Comparison of ENCODE assay signal across 8 cellular contexts in the genomic region with DNA sequence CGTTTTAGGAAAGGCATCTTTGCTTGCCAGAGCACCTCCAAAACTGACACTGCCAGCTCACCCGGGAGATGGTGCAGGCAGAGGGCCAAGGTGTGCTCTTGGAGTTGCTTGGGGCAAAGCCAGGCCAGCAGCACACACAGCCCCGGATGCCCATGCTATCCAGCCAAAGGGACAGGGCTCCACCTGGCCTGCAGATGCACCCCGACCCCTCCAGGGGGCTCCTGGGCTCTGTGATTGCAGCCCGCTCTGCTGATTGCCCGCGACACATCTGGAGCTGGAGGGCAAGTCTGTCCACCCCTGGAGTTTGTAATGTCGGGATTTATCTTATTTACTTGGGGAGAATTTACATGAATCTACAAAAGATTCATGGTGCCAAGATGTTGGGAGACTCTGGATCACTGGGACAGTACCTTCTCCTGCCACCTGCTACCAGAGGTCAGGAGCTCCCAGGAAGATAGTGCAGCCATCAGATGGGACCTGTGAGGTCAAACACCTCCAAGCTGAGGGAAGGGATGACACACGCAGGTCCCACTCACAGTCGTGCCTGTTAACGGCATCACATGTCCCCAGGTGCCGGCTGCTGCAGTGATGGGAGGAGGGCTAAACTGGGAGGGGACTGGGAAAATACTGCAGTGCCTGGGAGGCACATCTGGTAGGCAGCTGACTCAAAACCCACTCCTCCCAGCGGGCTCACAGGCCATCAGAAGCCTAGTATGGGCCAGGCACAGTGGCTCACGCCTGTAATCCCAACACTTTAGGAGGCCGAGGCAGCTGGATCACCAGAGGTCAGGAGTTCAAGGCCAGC. TPM values are rescaled to one million over a fixed set of nuclear protein-coding genes. Genes with fewer than 3 reads are reported as not detected.
A peak's percentile ranks its signal among the peaks of the same experiment; 100 is the strongest.
DNase-seq lines count a peak whose midpoint lies in the region; ATAC-seq and TF ChIP-seq lines count a peak whose summit lies in the region.

No MANE protein-coding gene starts in this region.

- H3K36me3 Mint-ChIP-seq in progenitor cell of endocrine pancreas (ENCODE audit: insufficient read depth), result no peaks in the 10 kb centered on the region

- H3K18ac ChIP-seq in IMR-90 (ENCODE audit: low read depth, low read length), result no peak overlapping the region

- TF ChIP-seq RAD21 in IMR-90 (IDR thresholded peaks at IDR 0.05; ENCODE audit: low read length), result peak; percentile 74

- H3K23ac ChIP-seq in IMR-90 (ENCODE audit: low read depth, low read length), result no peak overlapping the region

- dilution Hi-C loops in IMR-90 (cut with HindIII; ENCODE audit: low sequenced_read_pairs, unreplicated experiment), result no loop called here

- H4K8ac ChIP-seq in IMR-90 (ENCODE audit: low read depth in 2 of 2, low read length in 2 of 2), result no peak overlapping the region

- H2BK5ac ChIP-seq in IMR-90 (ENCODE audit: low read depth, low read length, poor library complexity, severe bottlenecking), result no peak overlapping the region

- H3K9ac ChIP-seq in IMR-90 (ENCODE audit: low read depth, low read length) (no peak overlapping the region), fibroblast of lung (ENCODE audit: insufficient read depth, low read length) (no peak overlapping the region)

- in situ Hi-C loops in IMR-90 (cut with MboI; ENCODE audit: low sequenced_read_pairs), result no loop called here

- no TSS peak for BruUV-seq in IMR-90 (replicated peaks; lab: Mats Ljungman, UMichigan)

- H3K79me1 ChIP-seq in IMR-90 (ENCODE audit: low read depth in 1 of 2, low read length in 2 of 2), result no peaks in the 10 kb centered on the region

- ATAC-seq in IMR-90 (ENCODE audit: low read depth) (peak; percentile 82), GM18505 (IDR thresholded peaks at IDR 0.05; ENCODE audit: unreplicated experiment) (no peak), HG03095 (IDR thresholded peaks at IDR 0.05; ENCODE audit: unreplicated experiment) (no peak)

- H3K27me3 Mint-ChIP-seq in progenitor cell of endocrine pancreas, result peaks cover 7% of the 10 kb centered on the region

- no peak overlapping the region for H3K4ac ChIP-seq in IMR-90 (ENCODE audit: low read depth, low read length)

- no peaks in the 10 kb centered on the region for H3K9me3 Mint-ChIP-seq in progenitor cell of endocrine pancreas (ENCODE audit: low read depth)

- H2BK15ac ChIP-seq in IMR-90 (ENCODE audit: low read depth, low read length), result no peak overlapping the region

- H2AK5ac ChIP-seq in IMR-90 (ENCODE audit: low read depth, low read length), result no peak overlapping the region

- no peak for DNase-seq in IMR-90
- peak; percentile 61 for DNase-seq in activated CD4-positive, alpha-beta T cell treated with anti-CD3 and anti-CD28 coated beads for 48 hours
- peak; percentile 25 to 38 for DNase-seq in fibroblast of lung (ENCODE audit: low read depth in 2 of 2)
- DNase-seq in progenitor cell of endocrine pancreas (ENCODE audit: low spot score, unreplicated experiment), result peak; percentile 69
- no peak for DNase-seq in ureter (ENCODE audit: low spot score)

- CTCF ChIA-PET in IMR-90 (lab: Yijun Ruan, JAX), result interaction anchor here (1.7 kb wide), 1 partner anchor 12 kb away, joined by 3 read pairs; no protein-coding TSS in a partner anchor

- WGBS in IMR-90 (ENCODE audit: extremely low coverage in 2 of 2, insufficient read length in 1 of 2), 2 experiments, result 20% methylated on average over 2 of the region's 15 CpGs; no CpG with 5 or more reads in 1 of the 2 experiments

- H4K91ac ChIP-seq in IMR-90 (ENCODE audit: insufficient read depth, low read depth, low read length), result no peak overlapping the region

- no peaks in the 10 kb centered on the region for H3K36me3 ChIP-seq in DOHH2 (ENCODE audit: control insufficient read depth, low read length)
- no peaks in the 10 kb centered on the region for H3K36me3 ChIP-seq in IMR-90 (ENCODE audit: control insufficient read depth, insufficient read depth, low read length)
- H3K36me3 ChIP-seq in fibroblast of lung (ENCODE audit: control insufficient read depth, insufficient read depth, low read length), result no peaks in the 10 kb centered on the region

- POLR2A ChIA-PET in IMR-90 (lab: Charles Lee; ENCODE audit: unreplicated experiment), result no interaction called here

- intact Hi-C loops in IMR-90 (cut with micrococcal nuclease), result no loop called here

- H2AFZ ChIP-seq in IMR-90 (replicated peaks; ENCODE audit: low read length, poor library complexity) (no peak overlapping the region), fibroblast of lung (ENCODE audit: low read length) (no peak overlapping the region)

- H3K27me3 ChIP-seq in DOHH2 (ENCODE audit: control insufficient read depth, low read length), result peaks cover 3% of the 10 kb centered on the region; the same call in 1 of the 2 replicates
- no peaks in the 10 kb centered on the region for H3K27me3 ChIP-seq in IMR-90 (ENCODE audit: control insufficient read depth, insufficient read depth, low read length)
- no peaks in the 10 kb centered on the region for H3K27me3 ChIP-seq in fibroblast of lung (ENCODE audit: control insufficient read depth, insufficient read depth, low read length)

- H3K14ac ChIP-seq in IMR-90 (replicated peaks; ENCODE audit: low read depth, low read length), result no peak overlapping the region

- no peak overlapping the region for H4K5ac ChIP-seq in IMR-90 (ENCODE audit: low read depth, low read length)

- H3K4me1 ChIP-seq in DOHH2 (ENCODE audit: control insufficient read depth, low read length), result no peaks in the 10 kb centered on the region
- H3K4me1 ChIP-seq in IMR-90 (ENCODE audit: control insufficient read depth, insufficient read depth, low read length), result peaks cover 8% of the 10 kb centered on the region
- peaks cover 9% of the 10 kb centered on the region for H3K4me1 ChIP-seq in fibroblast of lung (ENCODE audit: control insufficient read depth, extremely low read depth, insufficient read depth, low read length)

- no peaks in the 10 kb centered on the region for H3F3A ChIP-seq in DOHH2 (ENCODE audit: control insufficient read depth, insufficient read depth)

- H3K9me2 ChIP-seq in DOHH2 (replicated peaks; ENCODE audit: control insufficient read depth, low read length), result no peaks in the 10 kb centered on the region

- H3K56ac ChIP-seq in IMR-90 (ENCODE audit: extremely low read depth, insufficient read depth, low read length), result no peak overlapping the region

- TF ChIP-seq POLR2A in IMR-90 (IDR thresholded peaks at IDR 0.05; ENCODE audit: low read depth, low read length), result no peak
- no peak for TF ChIP-seq POLR2A in GM18505 (IDR thresholded peaks at IDR 0.05; ENCODE audit: borderline replicate concordance, extremely low read depth, insufficient read depth, insufficient read length)

- H3K4me3 Mint-ChIP-seq in progenitor cell of endocrine pancreas (ENCODE audit: low read depth), result no peak overlapping the region

- peaks cover 11% of the 10 kb centered on the region for H3K4me1 Mint-ChIP-seq in progenitor cell of endocrine pancreas (ENCODE audit: low read depth)

- H3K27ac ChIP-seq in DOHH2 (ENCODE audit: low read depth, low read length) (no peak overlapping the region), IMR-90 (ENCODE audit: insufficient read depth, low read length) (no peak overlapping the region), fibroblast of lung (ENCODE audit: insufficient read depth, low read length) (no peak overlapping the region)

- H3K4me3 ChIP-seq in DOHH2 (ENCODE audit: low read length), result no peak overlapping the region
- H3K4me3 ChIP-seq in IMR-90 (ENCODE audit: insufficient read depth, low read depth, low read length), result no peak overlapping the region
- H3K4me3 ChIP-seq in fibroblast of lung (replicated peaks in 1 of 4; ENCODE audit: control extremely low read depth in 1 of 4, insufficient read depth in 1 of 4, low read depth in 3 of 4, low read length in 4 of 4), result no peak overlapping the region

- H3K4me2 ChIP-seq in DOHH2 (ENCODE audit: low read length) (no peak overlapping the region), IMR-90 (ENCODE audit: low read depth, low read length) (no peak overlapping the region), fibroblast of lung (ENCODE audit: extremely low read depth, insufficient read depth, low read length) (no peak overlapping the region)

- peaks cover 4% of the 10 kb centered on the region; the same call in 1 of the 2 replicates for H3K9me1 ChIP-seq in IMR-90 (ENCODE audit: insufficient read depth, low read length)

- peak; percentile 78 for TF ChIP-seq CTCF in DOHH2 (IDR thresholded peaks at IDR 0.05; ENCODE audit: low read depth, low read length, poor library complexity, severe bottlenecking)
- peak; percentile 57 for TF ChIP-seq CTCF in IMR-90 (conservative IDR thresholded peaks at IDR 0.05; ENCODE audit: low read depth, low read length)
- peak; percentile 45 to 65 for TF ChIP-seq CTCF in fibroblast of lung (conservative IDR thresholded peaks at IDR 0.05 in 1 of 2, IDR thresholded peaks at IDR 0.05 in 1 of 2; ENCODE audit: low read depth in 1 of 2, low read length in 2 of 2)
- peak; percentile 81 for TF ChIP-seq CTCF in progenitor cell of endocrine pancreas (IDR thresholded peaks at IDR 0.05; ENCODE audit: unreplicated experiment)

- H2BK120ac ChIP-seq in IMR-90 (ENCODE audit: low read depth, low read length), result no peak overlapping the region

- no peaks in the 10 kb centered on the region for H4K20me1 ChIP-seq in DOHH2 (ENCODE audit: control insufficient read depth, insufficient read depth, low read depth, low read length)
- no peaks in the 10 kb centered on the region for H4K20me1 ChIP-seq in IMR-90 (ENCODE audit: insufficient read depth, low read length)
- H4K20me1 ChIP-seq in fibroblast of lung (ENCODE audit: control insufficient read depth, extremely low read depth, insufficient read depth, low read length), result no peaks in the 10 kb centered on the region

- H2AK9ac ChIP-seq in IMR-90 (replicated peaks; ENCODE audit: low read depth, low read length, poor library complexity), result peak overlapping the region; percentile 63

- H2BK20ac ChIP-seq in IMR-90 (ENCODE audit: low read depth, low read length), result no peak overlapping the region

- no peaks in the 10 kb centered on the region for H3K79me2 ChIP-seq in DOHH2 (ENCODE audit: control insufficient read depth, low read length)
- no peaks in the 10 kb centered on the region for H3K79me2 ChIP-seq in fibroblast of lung (ENCODE audit: control insufficient read depth, insufficient read depth, low read length)

- peak overlapping the region; percentile 81 for H3K27ac Mint-ChIP-seq in progenitor cell of endocrine pancreas

- H3K9me3 ChIP-seq in DOHH2 (ENCODE audit: control insufficient read depth, insufficient read depth, low read length), result no peaks in the 10 kb centered on the region
- no peaks in the 10 kb centered on the region for H3K9me3 ChIP-seq in IMR-90 (ENCODE audit: control insufficient read depth, insufficient read depth, low read length)
- H3K9me3 ChIP-seq in fibroblast of lung (ENCODE audit: control insufficient read depth, insufficient read depth, low read depth, low read length), result no peaks in the 10 kb centered on the region

RNA-seq across cellular contexts. Expression of gene CBX7, which starts 17.2 kb away (rescaled TPM):
- 0.56 and 0.90 TPM in 2 replicates for total RNA-seq in IMR-90 (2012; rRNA removed)
- 3.4 and 3.6 TPM in 2 replicates for polyA plus RNA-seq in IMR-90 (2012; rRNA removed)
- polyA plus RNA-seq in IMR-90 (2012; cell fraction: cytosol; rRNA removed), result 1.9 and 2.8 TPM in 2 replicates
- 13.5 and 15.7 TPM in 2 replicates for polyA plus RNA-seq in IMR-90 (2012; cell fraction: nucleus; rRNA removed; ENCODE audit: low replicate concordance)
- total RNA-seq in fibroblast of lung, result 8.7 and 14.7 TPM in 2 replicates
- 2.8 TPM in 2 replicates for polyA plus RNA-seq in fibroblast of lung
- polyA plus RNA-seq in fibroblast of lung (2012), result 4.1 TPM in 2 replicates
- 5.1 and 7.6 TPM in 2 replicates for polyA minus RNA-seq in fibroblast of lung (ENCODE audit: low replicate concordance)
- total RNA-seq in progenitor cell of endocrine pancreas, result 6.0 and 7.7 TPM in 2 replicates
- total RNA-seq in ureter, result 63.6 TPM

RNA-seq across cellular contexts. Expression of gene APOBEC3H, which starts 38.2 kb away (rescaled TPM):
- total RNA-seq in IMR-90 (2012; rRNA removed) (0.18 TPM in 1 of 2 replicates, not detected in the other), fibroblast of lung (0.26 and 1.3 TPM in 2 replicates), progenitor cell of endocrine pancreas (not detected in 2 replicates), ureter (1.0 TPM)
- polyA plus RNA-seq in IMR-90 (2012; rRNA removed) (not detected in 2 replicates), fibroblast of lung (0.20 TPM in 1 of 2 replicates, not detected in the other)
- 0.09 TPM in 1 of 2 replicates, not detected in the other for polyA plus RNA-seq in IMR-90 (2012; cell fraction: cytosol; rRNA removed)
- polyA plus RNA-seq in IMR-90 (2012; cell fraction: nucleus; rRNA removed; ENCODE audit: low replicate concordance), result 0.60 TPM in 1 of 2 replicates, not detected in the other
- 0.12 and 1.2 TPM in 2 replicates for polyA plus RNA-seq in fibroblast of lung (2012)
- polyA minus RNA-seq in fibroblast of lung (ENCODE audit: low replicate concordance), result 2.7 TPM in 1 of 2 replicates, not detected in the other

RNA-seq across cellular contexts. Expression of gene APOBEC3G, which starts 58.2 kb away (rescaled TPM):
- total RNA-seq in IMR-90 (2012; rRNA removed), result 6.7 and 7.0 TPM in 2 replicates
- 4.7 and 5.3 TPM in 2 replicates for polyA plus RNA-seq in IMR-90 (2012; rRNA removed)
- polyA plus RNA-seq in IMR-90 (2012; cell fraction: cytosol; rRNA removed), result 3.1 and 4.4 TPM in 2 replicates
- 4.7 and 8.9 TPM in 2 replicates for polyA plus RNA-seq in IMR-90 (2012; cell fraction: nucleus; rRNA removed; ENCODE audit: low replicate concordance)
- total RNA-seq in fibroblast of lung, result 21.8 and 22.1 TPM in 2 replicates
- polyA plus RNA-seq in fibroblast of lung, result 11.0 and 14.3 TPM in 2 replicates
- polyA plus RNA-seq in fibroblast of lung (2012), result 9.3 and 12.3 TPM in 2 replicates
- 13.3 and 21.6 TPM in 2 replicates for polyA minus RNA-seq in fibroblast of lung (ENCODE audit: low replicate concordance)
- 4.8 and 7.9 TPM in 2 replicates for total RNA-seq in progenitor cell of endocrine pancreas
- total RNA-seq in ureter, result 27.8 TPM

Comparison
In these comparisons a context has a peak if more than half of its experiments do, and no peak if none do; other contexts are left out.
1. DNase-seq: peak in activated CD4-positive, alpha-beta T cell treated with anti-CD3 and anti-CD28 coated beads for 48 hours (single experiment), fibroblast of lung (2 of 2) and progenitor cell of endocrine pancreas (single experiment); none in IMR-90 (single experiment) and ureter (single experiment).
2. Peak in every context shown above with its lines, with median percentiles within 50 percentile points of each other: CTCF ChIP-seq.